Comparison of ENCODE assay signal across 30 cellular contexts in the genomic region with DNA sequence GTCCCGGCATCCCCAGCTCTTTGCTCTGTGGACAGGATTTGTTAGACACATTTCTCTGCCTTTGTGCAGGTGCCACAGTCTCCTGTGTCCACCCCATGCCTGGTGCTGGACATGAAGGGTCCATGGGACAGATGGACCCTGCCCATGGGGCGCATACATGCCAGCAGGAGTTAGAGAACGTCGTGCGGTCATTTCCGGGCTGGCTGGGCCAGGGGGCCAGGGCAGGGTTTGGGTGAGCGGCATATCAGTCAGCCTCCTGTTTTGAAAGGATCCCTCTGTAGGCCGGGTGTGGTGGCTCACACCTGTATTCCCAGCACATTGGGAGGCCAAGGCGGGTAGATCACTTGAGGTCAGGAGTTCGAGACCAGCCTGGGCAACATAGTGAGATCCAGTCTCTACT. TPM values are rescaled to one million over a fixed set of nuclear protein-coding genes. Genes with fewer than 3 reads are reported as not detected.
DNase-seq lines count a peak whose midpoint lies in the region; ATAC-seq and TF ChIP-seq lines count a peak whose summit lies in the region.
"Had no signal": no experiment of that assay in that cellular context is flagged by ENCODE, and none has a peak within 500 bp of the region (broad histone marks: within the 10 kb centered on the region; RNA-seq: fewer than 3 reads in every experiment).

No MANE protein-coding gene starts in this region.

- no peak overlapping the region for H2AFZ ChIP-seq in osteoblast (ENCODE audit: low read length)
- H2AFZ ChIP-seq: parathyroid adenoma had no signal

- DNase-seq in left ventricle myocardium superior (peak; percentile 32), Right ventricle myocardium superior (no peak), esophagus squamous epithelium (lab: John Stamatoyannopoulos, UW) (no peak), osteoblast (ENCODE audit: insufficient read length, low spot score, missing footprints) (peak; percentile 21), inferior parietal cortex (ENCODE audit: extremely low spot score) (no peak)
- DNase-seq in stimulated activated CD4-positive, alpha-beta T cell treated with anti-CD3 and anti-CD28 coated beads, Interleukin-2, amount 100 ng/mL, for 48 hours: no peak
- DNase-seq in stimulated activated CD4-positive, alpha-beta T cell treated with anti-CD3 and anti-CD28 coated beads, Interleukin-2, amount 100 ng/mL, for 24 hours: no peak
- no peak for DNase-seq in activated naive CD8-positive, alpha-beta T cell treated with anti-CD3 and anti-CD28 coated beads, Interleukin-2, amount 50 U/mL, for 24 hours
- DNase-seq: activated CD4-positive, alpha-beta T cell treated with anti-CD3 and anti-CD28 coated beads, Interleukin-2, amount 50 U/mL, for 48 hours; activated CD4-positive, CD25-positive, alpha-beta regulatory T cell treated with anti-CD3 and anti-CD28 coated beads, Interleukin-2, amount 50 U/mL, for 72 hours; activated naive CD4-positive, alpha-beta T cell treated with anti-CD3 and anti-CD28 coated beads for 36 hours; brain microvascular endothelial cell; CD4-positive, CD25-positive, alpha-beta regulatory T cell; effector memory CD8-positive, alpha-beta T cell; erythroblast; GDM1; head of caudate nucleus; lower lobe of right lung; naive thymus-derived CD8-positive, alpha-beta T cell; NCI-H2107; SHP77 treated with DMSO at 0.1 percent for 48 hours; stimulated activated CD4-positive, alpha-beta T cell treated with anti-CD3 and anti-CD28 coated beads, Interleukin-1b, Interleukin-23, amount 100 ng/mL, for 48 hours; stimulated activated CD8-positive, alpha-beta memory T cell treated with anti-CD3 and anti-CD28 coated beads, Interleukin-4, amount 100 ng/mL, for 48 hours; stomach had no signal

- H3K4me3 Mint-ChIP-seq in activated naive CD8-positive, alpha-beta T cell treated with anti-CD3 and anti-CD28 coated beads, Interleukin-2, amount 50 U/mL, for 24 hours: no peak overlapping the region
- H3K4me3 Mint-ChIP-seq: activated naive CD4-positive, alpha-beta T cell treated with anti-CD3 and anti-CD28 coated beads for 36 hours; naive thymus-derived CD8-positive, alpha-beta T cell; type B pancreatic cell had no signal

- no peaks in the 10 kb centered on the region for H3K27me3 ChIP-seq in esophagus squamous epithelium
- no peaks in the 10 kb centered on the region for H3K27me3 ChIP-seq in osteoblast (ENCODE audit: insufficient read depth, low read length)
- H3K27me3 ChIP-seq: adrenal gland, brain microvascular endothelial cell, stomach had no signal

- intact Hi-C loops in left ventricle myocardium superior (cut with micrococcal nuclease) (no loop called here), Right ventricle myocardium superior (cut with DNase I) (no loop called here), esophagus squamous epithelium (cut with DNase I) (no loop called here)

- WGBS in esophagus squamous epithelium, 2 donors: 89 to 97% methylated on average over 2 to 4 of the region's 10 CpGs

- peak overlapping the region; percentile 75 to 95 (median 82) for H3K27ac ChIP-seq in esophagus squamous epithelium
- no peak overlapping the region for H3K27ac ChIP-seq in osteoblast (ENCODE audit: low read depth, low read length)
- H3K27ac ChIP-seq: brain microvascular endothelial cell, parathyroid adenoma had no signal

- no peak for ATAC-seq in left ventricle myocardium superior
- ATAC-seq in Right ventricle myocardium superior (ENCODE audit: poor library complexity): no peak
- ATAC-seq in activated naive CD8-positive, alpha-beta T cell treated with anti-CD3 and anti-CD28 coated beads, Interleukin-2, amount 50 U/mL, for 24 hours: no peak
- ATAC-seq: effector memory CD8-positive, alpha-beta T cell; lower lobe of right lung; naive thymus-derived CD8-positive, alpha-beta T cell had no signal

- no peak overlapping the region for H3K4me3 ChIP-seq in esophagus squamous epithelium
- no peak overlapping the region for H3K4me3 ChIP-seq in osteoblast (ENCODE audit: insufficient read depth, low read length)
- H3K4me3 ChIP-seq: adrenal gland, lower lobe of right lung, stomach had no signal

- no peak overlapping the region for H3K4me2 ChIP-seq in osteoblast (ENCODE audit: insufficient read depth, low read length)

- no peaks in the 10 kb centered on the region for H3K36me3 ChIP-seq in esophagus squamous epithelium
- H3K36me3 ChIP-seq in osteoblast (ENCODE audit: insufficient read depth, low read length): peaks cover 7% of the 10 kb centered on the region
- H3K36me3 ChIP-seq: adrenal gland, brain microvascular endothelial cell, lower lobe of right lung, stomach had no signal

- H3K4me1 Mint-ChIP-seq in activated naive CD8-positive, alpha-beta T cell treated with anti-CD3 and anti-CD28 coated beads, Interleukin-2, amount 50 U/mL, for 24 hours: peaks cover 24% of the 10 kb centered on the region

- no peaks in the 10 kb centered on the region for H3K27me3 Mint-ChIP-seq in activated naive CD8-positive, alpha-beta T cell treated with anti-CD3 and anti-CD28 coated beads, Interleukin-2, amount 50 U/mL, for 24 hours
- H3K27me3 Mint-ChIP-seq: CD4-positive, CD25-positive, alpha-beta regulatory T cell; effector memory CD8-positive, alpha-beta T cell; naive thymus-derived CD8-positive, alpha-beta T cell; type B pancreatic cell had no signal

- H3K79me2 ChIP-seq in osteoblast (ENCODE audit: insufficient read depth, low read length): peaks cover 67% of the 10 kb centered on the region

- H3K4me1 ChIP-seq in esophagus squamous epithelium: peaks cover 25 to 73% (median 53%) of the 10 kb centered on the region in 3 donors
- peaks cover 45% of the 10 kb centered on the region for H3K4me1 ChIP-seq in osteoblast (ENCODE audit: insufficient read depth, low read length)
- H3K4me1 ChIP-seq: parathyroid adenoma had no signal

- no peaks in the 10 kb centered on the region for H3K9me3 Mint-ChIP-seq in activated naive CD8-positive, alpha-beta T cell treated with anti-CD3 and anti-CD28 coated beads, Interleukin-2, amount 50 U/mL, for 24 hours
- H3K9me3 Mint-ChIP-seq: activated naive CD4-positive, alpha-beta T cell treated with anti-CD3 and anti-CD28 coated beads for 36 hours; CD4-positive, CD25-positive, alpha-beta regulatory T cell; effector memory CD8-positive, alpha-beta T cell; naive thymus-derived CD8-positive, alpha-beta T cell; type B pancreatic cell had no signal

- no peaks in the 10 kb centered on the region for H4K20me1 ChIP-seq in osteoblast (ENCODE audit: insufficient read depth, low read length)

- no peaks in the 10 kb centered on the region for H3K36me3 Mint-ChIP-seq in activated naive CD8-positive, alpha-beta T cell treated with anti-CD3 and anti-CD28 coated beads, Interleukin-2, amount 50 U/mL, for 24 hours (ENCODE audit: low read depth)

- no peak for TF ChIP-seq POLR2A in esophagus squamous epithelium (IDR thresholded peaks at IDR 0.05)

- no peaks in the 10 kb centered on the region for H3K9me3 ChIP-seq in esophagus squamous epithelium
- H3K9me3 ChIP-seq in osteoblast (ENCODE audit: low read depth, low read length): peaks cover 2% of the 10 kb centered on the region
- H3K9me3 ChIP-seq: adrenal gland, lower lobe of right lung, stomach had no signal

- TF ChIP-seq CTCF in esophagus squamous epithelium (IDR thresholded peaks at IDR 0.05) (no peak), osteoblast (IDR thresholded peaks at IDR 0.05; ENCODE audit: extremely low read depth, low read depth, low read length) (no peak)

- no peak overlapping the region for H3K27ac Mint-ChIP-seq in activated naive CD8-positive, alpha-beta T cell treated with anti-CD3 and anti-CD28 coated beads, Interleukin-2, amount 50 U/mL, for 24 hours
- H3K27ac Mint-ChIP-seq: activated naive CD4-positive, alpha-beta T cell treated with anti-CD3 and anti-CD28 coated beads for 36 hours; type B pancreatic cell had no signal

RNA-seq across cellular contexts. Expression of a gene that starts 11.0 kb away (rescaled TPM):
- total RNA-seq in left ventricle myocardium superior (5.8 TPM), Right ventricle myocardium superior (4.5 TPM), esophagus squamous epithelium (1 to 10 TPM; 1.6 to 6.6 (median 3.4) TPM), osteoblast (5.1 and 5.3 TPM in 2 replicates)

RNA-seq across cellular contexts. Expression of a gene that starts 35.1 kb away (rescaled TPM):
- 1.5 TPM for total RNA-seq in left ventricle myocardium superior
- total RNA-seq in Right ventricle myocardium superior: 1.6 TPM
- total RNA-seq in esophagus squamous epithelium: 1 to 10 TPM in 1 of 4 donors, under 1 TPM in 1, not detected in 2; 0.18 to 2.7 TPM
- 0.36 and 2.1 TPM in 2 replicates for total RNA-seq in osteoblast
- total RNA-seq: CD4-positive, CD25-positive, alpha-beta regulatory T cell; mononuclear cell; naive thymus-derived CD8-positive, alpha-beta T cell; T-helper 2 cell treated with Interferon-gamma antibody and Interleukin-4, amounts not matched to agents 100 ng/mL and 5 ng/mL, for 36 hours had no signal

RNA-seq across cellular contexts. Expression of a gene that starts 35.7 kb away (rescaled TPM):
- total RNA-seq in left ventricle myocardium superior (10.3 TPM), Right ventricle myocardium superior (9.1 TPM), esophagus squamous epithelium (1 to 10 TPM; 1.8 to 3.6 (median 2.1) TPM), osteoblast (3.8 and 4.0 TPM in 2 replicates)

RNA-seq across cellular contexts. Expression of a gene that starts 41.2 kb away (rescaled TPM):
- total RNA-seq in left ventricle myocardium superior (21.4 TPM), Right ventricle myocardium superior (20.6 TPM), esophagus squamous epithelium (10 to 100 TPM; 13.2 to 82.6 (median 19.3) TPM), osteoblast (6.9 and 15.9 TPM in 2 replicates)
- total RNA-seq: activated naive CD4-positive, alpha-beta T cell treated with anti-CD3 and anti-CD28 coated beads for 36 hours; CD4-positive, CD25-positive, alpha-beta regulatory T cell; fibroblast of villous mesenchyme; naive thymus-derived CD8-positive, alpha-beta T cell; T-helper 2 cell treated with Interferon-gamma antibody and Interleukin-4, amounts not matched to agents 100 ng/mL and 5 ng/mL, for 36 hours had no signal

RNA-seq across cellular contexts. Expression of a gene that starts 59.2 kb away (rescaled TPM):
- total RNA-seq in left ventricle myocardium superior: 75.8 TPM
- total RNA-seq in Right ventricle myocardium superior: 94.8 TPM
- total RNA-seq in esophagus squamous epithelium: 10 to 100 TPM; 46.8 to 69.0 (median 56.6) TPM
- 27.7 and 29.7 TPM in 2 replicates for total RNA-seq in osteoblast

Comparison
In these comparisons a context has a peak if more than half of its experiments do, and no peak if none do; other contexts are left out.
1. DNase-seq: peak in left ventricle myocardium superior (single experiment) and osteoblast (single experiment); none in Right ventricle myocardium superior (single experiment), esophagus squamous epithelium (single experiment), inferior parietal cortex (single experiment), stimulated activated CD4-positive, alpha-beta T cell treated with anti-CD3 and anti-CD28 coated beads, Interleukin-2, amount 100 ng/mL, for 48 hours (0 of 2), stimulated activated CD4-positive, alpha-beta T cell treated with anti-CD3 and anti-CD28 coated beads, Interleukin-2, amount 100 ng/mL, for 24 hours (0 of 2) and activated naive CD8-positive, alpha-beta T cell treated with anti-CD3 and anti-CD28 coated beads, Interleukin-2, amount 50 U/mL, for 24 hours (single experiment).